In the genomic region with DNA sequence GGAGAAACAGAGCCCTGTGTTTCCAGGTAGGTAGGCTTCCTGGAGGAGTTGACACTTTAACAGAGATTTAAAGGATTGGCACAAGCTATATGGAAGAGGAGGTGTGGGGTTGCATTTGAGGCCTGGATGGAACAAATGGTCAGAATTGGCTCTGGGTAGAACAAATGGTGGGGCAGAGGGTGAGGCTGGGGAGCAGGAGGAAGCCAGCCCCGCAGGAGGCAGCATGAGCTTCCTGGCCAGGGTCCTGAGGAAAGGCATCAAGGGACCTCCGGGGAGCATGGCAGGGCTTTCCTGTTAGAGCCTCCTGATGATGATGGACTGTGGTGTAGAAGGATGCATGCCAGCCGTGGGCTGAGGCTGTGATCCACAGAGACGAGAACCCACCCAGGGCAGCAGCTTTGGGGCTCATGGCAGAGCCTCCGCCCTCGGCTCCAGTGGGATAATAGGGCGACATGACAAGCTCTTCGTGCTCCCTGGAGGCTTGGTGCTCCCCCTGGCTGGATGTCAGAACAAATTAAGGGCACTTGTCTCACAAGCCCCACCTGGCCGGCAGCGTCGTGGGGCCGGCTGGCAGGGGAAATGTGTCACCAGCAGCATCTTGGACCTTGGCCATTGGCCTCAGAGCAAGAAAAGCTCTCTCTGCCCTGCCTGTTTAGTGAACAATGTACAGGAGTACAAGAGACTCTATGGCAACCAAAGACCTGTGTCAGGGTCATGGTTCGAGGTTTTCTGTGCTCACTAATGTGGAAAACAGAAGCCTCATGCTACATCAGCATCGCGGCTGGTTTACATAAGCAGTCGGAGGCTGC, we compare ENCODE assay signal across 14 cellular contexts.
A peak's percentile ranks its signal among the peaks of the same experiment; 100 is the strongest.
DNase-seq lines count a peak whose midpoint lies in the region; TF ChIP-seq lines count a peak whose summit lies in the region.
"Had no signal": no experiment of that assay in that cellular context is flagged by ENCODE, and none has a peak within 500 bp of the region (broad histone marks: within the 10 kb centered on the region; RNA-seq: fewer than 3 reads in every experiment).

No MANE protein-coding gene starts in this region.

- H2BK12ac ChIP-seq in neuronal stem cell (ENCODE audit: low read length): no peak overlapping the region

- intact Hi-C loops in lower leg skin (cut with DNase I; ENCODE audit: low total_unique reads): no loop called here

- no peaks in the 10 kb centered on the region for H3K79me1 ChIP-seq in neuronal stem cell (ENCODE audit: low read depth, low read length)

- H3K79me2 ChIP-seq in hepatocyte: no peaks in the 10 kb centered on the region

- no peak overlapping the region for H3K4me3 ChIP-seq in Peyer's patch
- H3K4me3 ChIP-seq in hepatocyte: no peak overlapping the region
- no peak overlapping the region for H3K4me3 ChIP-seq in neuronal stem cell (ENCODE audit: low read length in 2 of 2)
- H3K4me3 ChIP-seq in lower leg skin (ENCODE audit: low read depth, poor library complexity, severe bottlenecking): no peak overlapping the region
- H3K4me3 ChIP-seq: lung had no signal

- 71% methylated on average over 16 of the region's 16 CpGs for WGBS in hepatocyte (ENCODE audit: low lambda C conversion rate, missing lambda C conversion rate)
- no CpG with 5 or more reads among the region's 16 CpGs for WGBS in neuronal stem cell (ENCODE audit: extremely low coverage in 2 of 2, insufficient read length in 2 of 2, insufficient replicate concordance in 1 of 2), 2 donors
- 31 to 40% methylated on average over 12 to 16 of the region's 16 CpGs for WGBS in lower leg skin, 2 donors

- H3K9me2 ChIP-seq in hepatocyte (replicated peaks; ENCODE audit: insufficient read depth): no peaks in the 10 kb centered on the region

- H3K9me3 ChIP-seq in Peyer's patch: no peaks in the 10 kb centered on the region
- no peaks in the 10 kb centered on the region for H3K9me3 ChIP-seq in hepatocyte (ENCODE audit: low read depth)
- no peaks in the 10 kb centered on the region for H3K9me3 ChIP-seq in neuronal stem cell (replicated peaks in 1 of 2; ENCODE audit: control insufficient read depth in 2 of 2, insufficient read depth in 1 of 2, low read depth in 1 of 2, low read length in 2 of 2)

- no peak overlapping the region for H3K23ac ChIP-seq in neuronal stem cell (ENCODE audit: low read depth, low read length, poor library complexity)

- H3K27me3 ChIP-seq in Peyer's patch: no peaks in the 10 kb centered on the region
- no peaks in the 10 kb centered on the region for H3K27me3 ChIP-seq in hepatocyte
- no peaks in the 10 kb centered on the region for H3K27me3 ChIP-seq in neuronal stem cell (ENCODE audit: control insufficient read depth in 3 of 3, insufficient read depth in 3 of 3, low read depth in 1 of 3, low read length in 3 of 3)

- H4K20me1 ChIP-seq in hepatocyte (ENCODE audit: insufficient read depth, poor library complexity, severe bottlenecking): no peaks in the 10 kb centered on the region

- no peak overlapping the region for H3K9ac ChIP-seq in neuronal stem cell (ENCODE audit: low read depth, low read length, poor library complexity)

- H3K27ac ChIP-seq in Peyer's patch (peak overlapping the region in 3 of 4 donors; percentile 55 to 83 (median 77)), hepatocyte (peak overlapping the region; percentile 83), neuronal stem cell (replicated peaks; ENCODE audit: low read length) (no peak overlapping the region)

- H4K8ac ChIP-seq in neuronal stem cell (ENCODE audit: low read depth, low read length): no peak overlapping the region

- H3K4me2 ChIP-seq in hepatocyte (no peak overlapping the region), neuronal stem cell (ENCODE audit: insufficient read depth, low read length, poor library complexity, severe bottlenecking) (no peak overlapping the region)

- no peak overlapping the region for H3K4ac ChIP-seq in neuronal stem cell (ENCODE audit: low read length)

- H3K4me1 ChIP-seq in Peyer's patch (peaks cover 0 to 21% (median 0%) of the 10 kb centered on the region in 4 donors), hepatocyte (ENCODE audit: insufficient read depth) (peaks cover 18% of the 10 kb centered on the region), neuronal stem cell (ENCODE audit: control insufficient read depth in 2 of 2, insufficient read depth in 1 of 2, low read depth in 1 of 2, low read length in 2 of 2) (peaks cover 3 to 17% of the 10 kb centered on the region in 2 donors)

- H2BK120ac ChIP-seq in neuronal stem cell (ENCODE audit: low read depth, low read length): no peak overlapping the region

- no peak overlapping the region for H2BK5ac ChIP-seq in neuronal stem cell (ENCODE audit: low read length)

- peak in 3 of 6 experiments; percentile 8 to 44 (median 37) for TF ChIP-seq CTCF in Peyer's patch (IDR thresholded peaks at IDR 0.05)
- TF ChIP-seq CTCF in hepatocyte (IDR thresholded peaks at IDR 0.05; ENCODE audit: poor library complexity): no peak
- no peak for TF ChIP-seq CTCF in lower leg skin (IDR thresholded peaks at IDR 0.05)

- no peak overlapping the region for H4K91ac ChIP-seq in neuronal stem cell (ENCODE audit: low read depth, low read length, poor library complexity)

- no peak overlapping the region for H3K14ac ChIP-seq in neuronal stem cell (ENCODE audit: low read length)

- H3K18ac ChIP-seq in neuronal stem cell (ENCODE audit: low read length): peak overlapping the region; percentile 51

- TF ChIP-seq POLR2A in Peyer's patch (IDR thresholded peaks at IDR 0.05) (no peak), lower leg skin (IDR thresholded peaks at IDR 0.05) (no peak)

- DNase-seq in DMS79 treated with DMSO at 0.1 percent for 48 hours (lab: John Stamatoyannopoulos, UW): peak; percentile 81
- peak in 2 of 3 donors; percentile 85 to 86 for DNase-seq in Peyer's patch
- peak; percentile 80 for DNase-seq in hepatocyte (ENCODE audit: low spot score)
- no peak for DNase-seq in neuronal stem cell (ENCODE audit: low spot score)
- no peak for DNase-seq in NCI-H1436 treated with DMSO at 0.1 percent for 48 hours (lab: John Stamatoyannopoulos, UW)
- DNase-seq in lower leg skin (ENCODE audit: low spot score in 2 of 2): no peak
- DNase-seq in NCI-H2029 treated with DMSO at 0.1 percent for 48 hours (lab: John Stamatoyannopoulos, UW): no peak
- DNase-seq: activated T-cell treated with anti-CD3 and anti-CD28 coated beads, Interleukin-2, amount 50 U/mL, for 48 hours; DMS 273 treated with DMSO at 0.1 percent for 48 hours; foreskin melanocyte; naive B cell; SIG-M5; stimulated activated CD8-positive, alpha-beta memory T cell treated with anti-CD3 and anti-CD28 coated beads, Interleukin-4, amount 100 ng/mL, for 48 hours had no signal

- peak overlapping the region; percentile 20 for H2AK5ac ChIP-seq in neuronal stem cell (ENCODE audit: low read depth, low read length)

- H2BK15ac ChIP-seq in neuronal stem cell (ENCODE audit: low read length): peak overlapping the region; percentile 70

- H2AFZ ChIP-seq in hepatocyte (no peak overlapping the region), neuronal stem cell (ENCODE audit: low read length) (no peak overlapping the region)

- H3K36me3 ChIP-seq in Peyer's patch: no peaks in the 10 kb centered on the region
- H3K36me3 ChIP-seq in hepatocyte (replicated peaks; ENCODE audit: insufficient read depth, low read depth): no peaks in the 10 kb centered on the region
- H3K36me3 ChIP-seq in neuronal stem cell (replicated peaks in 1 of 2; ENCODE audit: control insufficient read depth in 2 of 2, insufficient read depth in 2 of 2, low read length in 2 of 2): no peaks in the 10 kb centered on the region

Comparison
In these comparisons a context has a peak if more than half of its experiments do, and no peak if none do; other contexts are left out.
1. DNase-seq: peak in DMS79 treated with DMSO at 0.1 percent for 48 hours (single experiment), Peyer's patch (2 of 3) and hepatocyte (single experiment); none in neuronal stem cell (single experiment), NCI-H1436 treated with DMSO at 0.1 percent for 48 hours (single experiment), lower leg skin (0 of 2) and NCI-H2029 treated with DMSO at 0.1 percent for 48 hours (single experiment).